ENCODE assay signal across 13 cellular contexts in genomic region chr18:77081387-77081773, GRCh38. TPM values are rescaled to one million over a fixed set of nuclear protein-coding genes. Genes with fewer than 3 reads are reported as not detected.
DNase-seq lines count a peak whose midpoint lies in the region; ATAC-seq and TF ChIP-seq lines count a peak whose summit lies in the region.
"Had no signal": no experiment of that assay in that cellular context is flagged by ENCODE, and none has a peak within 500 bp of the region (broad histone marks: within the 10 kb centered on the region; RNA-seq: fewer than 3 reads in every experiment).

No MANE protein-coding gene starts in this region.

- no peak overlapping the region for H3K4me2 ChIP-seq in OCI-LY1 (ENCODE audit: low read length)

- POLR2A ChIA-PET in activated CD4-positive, alpha-beta memory T cell treated with anti-CD3 and anti-CD28 coated beads for 36 hours (lab: Charles Lee): no interaction called here
- POLR2A ChIA-PET in activated CD4-positive, alpha-beta memory T cell treated with anti-CD3 and anti-CD28 coated beads, Interleukin-2, amount 10 ng/mL, durations not matched to agents 7 days and 5 days (lab: Charles Lee): interaction anchor here (1.0 kb wide), 2 partner anchors 9 to 12 kb away, joined by 3 read pairs; no protein-coding TSS in a partner anchor

- H3K9me3 ChIP-seq in OCI-LY1 (ENCODE audit: low read length) (no peaks in the 10 kb centered on the region), spleen (no peaks in the 10 kb centered on the region), transverse colon (no peaks in the 10 kb centered on the region)
- H3K9me3 ChIP-seq: right lobe of liver had no signal

- H3K4me3 Mint-ChIP-seq in activated CD4-positive, alpha-beta memory T cell treated with anti-CD3 and anti-CD28 coated beads for 36 hours: no peak overlapping the region
- H3K4me3 Mint-ChIP-seq in activated CD4-positive, alpha-beta memory T cell treated with anti-CD3 and anti-CD28 coated beads, Interleukin-2, amount 10 ng/mL, durations not matched to agents 7 days and 5 days: no peak overlapping the region
- no peak overlapping the region for H3K4me3 Mint-ChIP-seq in dendritic cell treated with granulocyte-macrophage colony-stimulating factor and Interleukin-4, amounts not matched to agents 40 ng/mL and 50 ng/mL, for 4 days

- DNase-seq in activated CD4-positive, alpha-beta memory T cell treated with anti-CD3 and anti-CD28 coated beads for 36 hours: no peak
- DNase-seq in activated CD4-positive, alpha-beta memory T cell treated with anti-CD3 and anti-CD28 coated beads, Interleukin-2, amount 10 ng/mL, durations not matched to agents 7 days and 5 days: no peak
- DNase-seq in spleen (no peak), 8988T (no peak), transverse colon (no peak)
- DNase-seq: left ventricle myocardium superior; NCI-H187 treated with DMSO at 0.1 percent for 48 hours; right lobe of liver; stimulated activated CD8-positive, alpha-beta memory T cell treated with anti-CD3 and anti-CD28 coated beads, Interleukin-4, amount 100 ng/mL, for 48 hours had no signal

- H3K36me3 Mint-ChIP-seq in activated CD4-positive, alpha-beta memory T cell treated with anti-CD3 and anti-CD28 coated beads for 36 hours: peaks cover 13% of the 10 kb centered on the region
- H3K36me3 Mint-ChIP-seq in activated CD4-positive, alpha-beta memory T cell treated with anti-CD3 and anti-CD28 coated beads, Interleukin-2, amount 10 ng/mL, durations not matched to agents 7 days and 5 days (ENCODE audit: low read depth): peaks cover 65% of the 10 kb centered on the region
- H3K36me3 Mint-ChIP-seq in dendritic cell treated with granulocyte-macrophage colony-stimulating factor and Interleukin-4, amounts not matched to agents 40 ng/mL and 50 ng/mL, for 4 days (ENCODE audit: low read depth): peaks cover 63% of the 10 kb centered on the region

- no peak for TF ChIP-seq EP300 in transverse colon (IDR thresholded peaks at IDR 0.05; ENCODE audit: low read depth)

- TF ChIP-seq POLR2A in spleen (IDR thresholded peaks at IDR 0.05) (no peak), transverse colon (IDR thresholded peaks at IDR 0.05) (no peak)

- intact Hi-C loops in activated CD4-positive, alpha-beta memory T cell treated with anti-CD3 and anti-CD28 coated beads for 36 hours (cut with micrococcal nuclease): no loop called here
- intact Hi-C loops in dendritic cell treated with granulocyte-macrophage colony-stimulating factor and Interleukin-4, amounts not matched to agents 40 ng/mL and 50 ng/mL, for 4 days (cut with micrococcal nuclease): no loop called here
- intact Hi-C loops in spleen (cut with DNase I; ENCODE audit: low total_unique reads): no loop called here
- intact Hi-C loops in transverse colon (cut with DNase I; ENCODE audit: low total_unique reads): no loop called here

- ATAC-seq in HG03135 (IDR thresholded peaks at IDR 0.05; ENCODE audit: unreplicated experiment): no peak
- ATAC-seq: left ventricle myocardium superior had no signal

- no peaks in the 10 kb centered on the region for H3K9me3 Mint-ChIP-seq in activated CD4-positive, alpha-beta memory T cell treated with anti-CD3 and anti-CD28 coated beads for 36 hours
- no peaks in the 10 kb centered on the region for H3K9me3 Mint-ChIP-seq in activated CD4-positive, alpha-beta memory T cell treated with anti-CD3 and anti-CD28 coated beads, Interleukin-2, amount 10 ng/mL, durations not matched to agents 7 days and 5 days
- no peaks in the 10 kb centered on the region for H3K9me3 Mint-ChIP-seq in dendritic cell treated with granulocyte-macrophage colony-stimulating factor and Interleukin-4, amounts not matched to agents 40 ng/mL and 50 ng/mL, for 4 days

- H3F3A ChIP-seq in OCI-LY1 (ENCODE audit: insufficient read depth, low read length): no peaks in the 10 kb centered on the region

- H2AFZ ChIP-seq in OCI-LY1 (ENCODE audit: low read length): no peak overlapping the region

- H3K27ac ChIP-seq in OCI-LY1 (ENCODE audit: low read depth, low read length, poor library complexity, severe bottlenecking): peak overlapping the region; percentile 87
- peak overlapping the region in 5 of 8 donors; percentile 23 to 78 (median 73) for H3K27ac ChIP-seq in spleen
- H3K27ac ChIP-seq in transverse colon: peak overlapping the region in 2 of 4 donors; percentile 9 to 25
- H3K27ac ChIP-seq: right lobe of liver had no signal

- H3K4me1 ChIP-seq in OCI-LY1 (ENCODE audit: insufficient read depth, low read length, severe bottlenecking) (peaks cover 23% of the 10 kb centered on the region), spleen (peaks cover 32 to 100% (median 60%) of the 10 kb centered on the region in 6 donors), transverse colon (peaks cover 11 to 50% (median 22%) of the 10 kb centered on the region in 4 donors)

- no peak overlapping the region for H3K9ac ChIP-seq in OCI-LY1 (ENCODE audit: low read length)

- peak overlapping the region; percentile 69 for H3K27ac Mint-ChIP-seq in activated CD4-positive, alpha-beta memory T cell treated with anti-CD3 and anti-CD28 coated beads for 36 hours
- H3K27ac Mint-ChIP-seq in activated CD4-positive, alpha-beta memory T cell treated with anti-CD3 and anti-CD28 coated beads, Interleukin-2, amount 10 ng/mL, durations not matched to agents 7 days and 5 days: no peak overlapping the region
- H3K27ac Mint-ChIP-seq in dendritic cell treated with granulocyte-macrophage colony-stimulating factor and Interleukin-4, amounts not matched to agents 40 ng/mL and 50 ng/mL, for 4 days: peak overlapping the region; percentile 80

- CTCF ChIA-PET in activated CD4-positive, alpha-beta memory T cell treated with anti-CD3 and anti-CD28 coated beads for 36 hours (lab: Charles Lee): no interaction called here
- CTCF ChIA-PET in activated CD4-positive, alpha-beta memory T cell treated with anti-CD3 and anti-CD28 coated beads, Interleukin-2, amount 10 ng/mL, durations not matched to agents 7 days and 5 days (lab: Charles Lee): interaction anchor here (0.9 kb wide), 1 partner anchor 27 kb away, joined by 3 read pairs; no protein-coding TSS in a partner anchor

- peaks cover 81% of the 10 kb centered on the region for H3K4me1 Mint-ChIP-seq in activated CD4-positive, alpha-beta memory T cell treated with anti-CD3 and anti-CD28 coated beads for 36 hours (ENCODE audit: low read depth)
- H3K4me1 Mint-ChIP-seq in activated CD4-positive, alpha-beta memory T cell treated with anti-CD3 and anti-CD28 coated beads, Interleukin-2, amount 10 ng/mL, durations not matched to agents 7 days and 5 days: peaks cover 79% of the 10 kb centered on the region
- peaks cover 85% of the 10 kb centered on the region for H3K4me1 Mint-ChIP-seq in dendritic cell treated with granulocyte-macrophage colony-stimulating factor and Interleukin-4, amounts not matched to agents 40 ng/mL and 50 ng/mL, for 4 days (ENCODE audit: low read depth)

- H4K20me1 ChIP-seq in OCI-LY1 (ENCODE audit: insufficient read depth, low read length): no peaks in the 10 kb centered on the region

- 20 to 53% (median 34%) methylated on average over 2 of the region's 2 CpGs for WGBS in spleen, 5 donors
- 71 to 77% methylated on average over 2 of the region's 2 CpGs for WGBS in transverse colon (ENCODE audit: low coverage in 1 of 2), 2 donors

- H3K4me3 ChIP-seq in OCI-LY1 (ENCODE audit: low read depth, low read length, poor library complexity, severe bottlenecking): no peak overlapping the region
- peak overlapping the region in 1 of 8 donors; percentile 45 for H3K4me3 ChIP-seq in spleen
- no peak overlapping the region for H3K4me3 ChIP-seq in transverse colon
- H3K4me3 ChIP-seq: right lobe of liver had no signal

- H3K27me3 Mint-ChIP-seq in activated CD4-positive, alpha-beta memory T cell treated with anti-CD3 and anti-CD28 coated beads for 36 hours: no peaks in the 10 kb centered on the region
- no peaks in the 10 kb centered on the region for H3K27me3 Mint-ChIP-seq in activated CD4-positive, alpha-beta memory T cell treated with anti-CD3 and anti-CD28 coated beads, Interleukin-2, amount 10 ng/mL, durations not matched to agents 7 days and 5 days
- H3K27me3 Mint-ChIP-seq in dendritic cell treated with granulocyte-macrophage colony-stimulating factor and Interleukin-4, amounts not matched to agents 40 ng/mL and 50 ng/mL, for 4 days: no peaks in the 10 kb centered on the region

- no peaks in the 10 kb centered on the region for H3K9me2 ChIP-seq in OCI-LY1 (ENCODE audit: low read depth, low read length)

- no peak for TF ChIP-seq CTCF in OCI-LY1 (IDR thresholded peaks at IDR 0.05; ENCODE audit: low read length)
- no peak for TF ChIP-seq CTCF in spleen (IDR thresholded peaks at IDR 0.05 in 8 of 11, conservative IDR thresholded peaks at IDR 0.05 in 3 of 11)
- no peak for TF ChIP-seq CTCF in transverse colon (IDR thresholded peaks at IDR 0.05)

- H3K36me3 ChIP-seq in OCI-LY1 (ENCODE audit: insufficient read depth, low read length) (peaks cover 23% of the 10 kb centered on the region), spleen (peaks cover 0 to 25% (median 2%) of the 10 kb centered on the region in 6 donors), transverse colon (no peaks in the 10 kb centered on the region)
- H3K36me3 ChIP-seq: right lobe of liver had no signal

- H3K27me3 ChIP-seq in OCI-LY1 (ENCODE audit: insufficient read depth, low read length) (no peaks in the 10 kb centered on the region), spleen (replicated peaks in 1 of 7) (peaks cover 0 to 3% (median 0%) of the 10 kb centered on the region in 7 donors), transverse colon (no peaks in the 10 kb centered on the region)
- H3K27me3 ChIP-seq: right lobe of liver had no signal

- H3K79me2 ChIP-seq in OCI-LY1 (ENCODE audit: insufficient read depth, low read length): peaks cover 19% of the 10 kb centered on the region

- in situ Hi-C loops in transverse colon (cut with MboI; ENCODE audit: low pct_ligation_motif_present in 1 of 4, low pct_unique_long_range_greater_than_20kb in 1 of 4, low sequenced_read_pairs in 3 of 4): no loop called here

RNA-seq across cellular contexts. Expression of gene MBP, which starts 51.2 kb away (rescaled TPM):
- 10 to 100 TPM; 38.9 to 40.4 TPM for total RNA-seq in activated CD4-positive, alpha-beta memory T cell treated with anti-CD3 and anti-CD28 coated beads for 36 hours
- 10 to 100 TPM; 81.4 to 95.3 TPM for total RNA-seq in activated CD4-positive, alpha-beta memory T cell treated with anti-CD3 and anti-CD28 coated beads, Interleukin-2, amount 10 ng/mL, durations not matched to agents 7 days and 5 days
- total RNA-seq in spleen: 10 to 100 TPM; 62.5 to 96.0 (median 79.4) TPM
- 10 to 100 TPM; 11.1 to 16.4 (median 11.2) TPM for polyA plus RNA-seq in spleen
- 10 to 100 TPM; 12.7 to 53.4 (median 41.0) TPM for total RNA-seq in transverse colon
- total RNA-seq: A673 had no signal
